In the genomic region with DNA sequence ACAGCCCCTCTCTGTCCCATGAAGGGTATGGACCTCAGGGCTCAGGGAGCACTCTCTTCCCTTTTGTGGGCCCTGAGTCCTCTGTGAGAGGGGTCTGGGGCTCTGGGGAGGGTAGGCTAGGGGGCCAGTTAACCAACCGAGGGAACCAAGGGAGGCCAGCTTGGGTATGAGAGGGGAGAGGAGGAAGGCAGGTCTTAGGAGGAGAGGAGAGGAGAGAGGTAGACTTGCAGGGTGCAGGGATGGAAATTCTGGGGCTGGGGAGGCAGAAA, we compare ENCODE assay signal across 9 cellular contexts. TPM values are rescaled to one million over a fixed set of nuclear protein-coding genes. Genes with fewer than 3 reads are reported as not detected.
DNase-seq lines count a peak whose midpoint lies in the region; ATAC-seq and TF ChIP-seq lines count a peak whose summit lies in the region.
"Had no signal": no experiment of that assay in that cellular context is flagged by ENCODE, and none has a peak within 500 bp of the region (broad histone marks: within the 10 kb centered on the region; RNA-seq: fewer than 3 reads in every experiment).

No MANE protein-coding gene starts in this region.

- peak overlapping the region; percentile 81 to 99 (median 89) for H3K4me3 Mint-ChIP-seq in naive thymus-derived CD4-positive, alpha-beta T cell

- peaks cover 3% of the 10 kb centered on the region for H3K4me1 ChIP-seq in cardiac muscle cell (ENCODE audit: low read depth)
- H3K4me1 ChIP-seq in colonic mucosa, result no peaks in the 10 kb centered on the region
- peaks cover 0 to 4% of the 10 kb centered on the region in 2 donors for H3K4me1 ChIP-seq in naive thymus-derived CD4-positive, alpha-beta T cell (ENCODE audit: control insufficient read depth in 2 of 2, insufficient read depth in 2 of 2, low read length in 2 of 2)
- peaks cover 20% of the 10 kb centered on the region for H3K4me1 ChIP-seq in vagina
- H3K4me1 ChIP-seq in Karpas-422 (ENCODE audit: low read length), result no peaks in the 10 kb centered on the region

- peaks cover 0 to 2% (median 0%) of the 10 kb centered on the region in 11 donors for H3K9me3 Mint-ChIP-seq in naive thymus-derived CD4-positive, alpha-beta T cell

- intact Hi-C loops in left cardiac atrium (cut with DNase I) (no loop called here), colonic mucosa (cut with DNase I) (no loop called here), vagina (cut with DNase I) (no loop called here)
- intact Hi-C loops in naive thymus-derived CD4-positive, alpha-beta T cell (cut with micrococcal nuclease), result no loop called here

- H4K20me1 ChIP-seq in Karpas-422 (ENCODE audit: insufficient read depth, low read depth, low read length), result no peaks in the 10 kb centered on the region

- H3K9me2 ChIP-seq in Karpas-422 (replicated peaks; ENCODE audit: insufficient read depth, low read length), result no peaks in the 10 kb centered on the region

- H3K27ac ChIP-seq in cardiac muscle cell (no peak overlapping the region), colonic mucosa (no peak overlapping the region), vagina (peak overlapping the region; percentile 70), Karpas-422 (ENCODE audit: low read length) (no peak overlapping the region)
- no peak overlapping the region for H3K27ac ChIP-seq in naive thymus-derived CD4-positive, alpha-beta T cell (ENCODE audit: low read depth, low read length)

- POLR2A ChIA-PET in naive thymus-derived CD4-positive, alpha-beta T cell (lab: Charles Lee), result interaction anchor here (1.1 kb wide), 1 partner anchor 9 kb away, joined by 3 read pairs; no protein-coding TSS in a partner anchor

- ATAC-seq in left cardiac atrium, result no peak
- peak; percentile 14 for ATAC-seq in naive thymus-derived CD4-positive, alpha-beta T cell

- H3K36me3 Mint-ChIP-seq in naive thymus-derived CD4-positive, alpha-beta T cell, result peaks cover 0 to 10% (median 4%) of the 10 kb centered on the region in 5 donors

- peak overlapping the region in 1 of 2 donors; percentile 72 for H3K9ac ChIP-seq in colonic mucosa (ENCODE audit: low read depth in 2 of 2, low read length in 2 of 2)
- H3K9ac ChIP-seq in Karpas-422 (ENCODE audit: low read length), result no peak overlapping the region

- H3K79me2 ChIP-seq in Karpas-422 (ENCODE audit: low read length), result no peaks in the 10 kb centered on the region

- CTCF ChIA-PET in naive thymus-derived CD4-positive, alpha-beta T cell (lab: Charles Lee), result no interaction called here

- peaks cover 10 to 15% (median 13%) of the 10 kb centered on the region in 7 donors for H3K4me1 Mint-ChIP-seq in naive thymus-derived CD4-positive, alpha-beta T cell

- H3K4me3 ChIP-seq in cardiac muscle cell (peak overlapping the region; percentile 65), colonic mucosa (peak overlapping the region; percentile 54), vagina (peak overlapping the region; percentile 52 to 64), Karpas-422 (ENCODE audit: low read length) (no peak overlapping the region)
- H3K4me3 ChIP-seq in naive thymus-derived CD4-positive, alpha-beta T cell (ENCODE audit: low read length), result peak overlapping the region; percentile 52

- TF ChIP-seq POLR2A in vagina (IDR thresholded peaks at IDR 0.05) (no peak), erythroblast (IDR thresholded peaks at IDR 0.05; ENCODE audit: low read length) (no peak)

- no peak overlapping the region for H2AFZ ChIP-seq in Karpas-422 (ENCODE audit: low read length)

- H3K9me3 ChIP-seq in cardiac muscle cell (ENCODE audit: low read depth) (no peaks in the 10 kb centered on the region), colonic mucosa (no peaks in the 10 kb centered on the region), vagina (no peaks in the 10 kb centered on the region), Karpas-422 (ENCODE audit: low read length) (no peaks in the 10 kb centered on the region)
- H3K9me3 ChIP-seq in naive thymus-derived CD4-positive, alpha-beta T cell (ENCODE audit: control insufficient read depth in 2 of 3, low read length in 3 of 3), result no peaks in the 10 kb centered on the region

- H3K27ac Mint-ChIP-seq in naive thymus-derived CD4-positive, alpha-beta T cell, result peak overlapping the region in 4 of 9 donors; percentile 17 to 88 (median 38)

- TF ChIP-seq CTCF in cardiac muscle cell (IDR thresholded peaks at IDR 0.05; ENCODE audit: low read depth, low read length) (no peak), colonic mucosa (IDR thresholded peaks at IDR 0.05) (no peak), vagina (IDR thresholded peaks at IDR 0.05) (no peak)

- H3K27me3 Mint-ChIP-seq in naive thymus-derived CD4-positive, alpha-beta T cell, result peaks cover 41 to 68% (median 42%) of the 10 kb centered on the region in 5 donors

- no peak overlapping the region for H3K4me2 ChIP-seq in Karpas-422 (ENCODE audit: low read depth, low read length, poor library complexity, severe bottlenecking)

- H3K36me3 ChIP-seq in cardiac muscle cell (no peaks in the 10 kb centered on the region), colonic mucosa (no peaks in the 10 kb centered on the region), vagina (no peaks in the 10 kb centered on the region), Karpas-422 (ENCODE audit: insufficient read depth, low read length) (no peaks in the 10 kb centered on the region)
- no peaks in the 10 kb centered on the region for H3K36me3 ChIP-seq in naive thymus-derived CD4-positive, alpha-beta T cell (ENCODE audit: control insufficient read depth in 2 of 3, insufficient read depth in 3 of 3, low read length in 3 of 3)

- H3K27me3 ChIP-seq in cardiac muscle cell (no peaks in the 10 kb centered on the region), colonic mucosa (peaks cover 20% of the 10 kb centered on the region), vagina (no peaks in the 10 kb centered on the region), Karpas-422 (ENCODE audit: low read length) (no peaks in the 10 kb centered on the region)
- peaks cover 11 to 23% of the 10 kb centered on the region in 2 donors for H3K27me3 ChIP-seq in naive thymus-derived CD4-positive, alpha-beta T cell (ENCODE audit: control insufficient read depth in 2 of 2, insufficient read depth in 2 of 2, low read length in 2 of 2)

- DNase-seq in cardiac muscle cell (ENCODE audit: low read depth in 1 of 2, low spot score in 1 of 2) (no peak), left cardiac atrium (no peak), colonic mucosa (no peak), vagina (ENCODE audit: extremely low spot score in 2 of 2) (no peak), COLO829 (ENCODE audit: low spot score) (no peak), Karpas-422 (no peak), erythroblast (lab: John Stamatoyannopoulos, UW) (no peak)
- no peak for DNase-seq in naive thymus-derived CD4-positive, alpha-beta T cell
- DNase-seq: activated CD4-positive, CD25-positive, alpha-beta regulatory T cell treated with anti-CD3 and anti-CD28 coated beads, Interleukin-2, amount 50 U/mL, for 72 hours had no signal

RNA-seq across cellular contexts. Expression of a gene that starts 0.7 kb away (rescaled TPM):
- total RNA-seq in cardiac muscle cell (20.3 and 23.6 TPM in 2 replicates), left cardiac atrium (1 to 10 TPM; 4.2 to 5.7 TPM), colonic mucosa (under 1 TPM; 0.59 to 0.74 TPM), vagina (2.5 TPM)
- polyA plus RNA-seq in cardiac muscle cell, result 7.2 and 8.0 TPM in 2 replicates
- not detected for total RNA-seq in naive thymus-derived CD4-positive, alpha-beta T cell
- polyA plus RNA-seq in naive thymus-derived CD4-positive, alpha-beta T cell, result not detected
- not detected in 2 replicates for total RNA-seq in Karpas-422 (2014; rRNA removed; shearing (Covaris generic); ENCODE audit: low replicate concordance)

RNA-seq across cellular contexts. Expression of a gene that starts 0.8 kb away (rescaled TPM):
- total RNA-seq in cardiac muscle cell (0.15 TPM in 1 of 2 replicates, not detected in the other), left cardiac atrium (under 1 TPM in 1 of 2 donors, not detected in 1; 0.13 TPM), colonic mucosa (not detected), vagina (not detected)
- 0.09 and 0.47 TPM in 2 replicates for polyA plus RNA-seq in cardiac muscle cell
- not detected for total RNA-seq in naive thymus-derived CD4-positive, alpha-beta T cell
- polyA plus RNA-seq in naive thymus-derived CD4-positive, alpha-beta T cell, result not detected
- total RNA-seq in Karpas-422 (2014; rRNA removed; shearing (Covaris generic); ENCODE audit: low replicate concordance), result not detected in 2 replicates

RNA-seq across cellular contexts. Expression of a gene that starts 24.2 kb away (rescaled TPM):
- total RNA-seq in cardiac muscle cell (0.07 and 0.83 TPM in 2 replicates), left cardiac atrium (1 to 10 TPM; 1.6 to 3.1 TPM), colonic mucosa (under 1 TPM; 0.20 to 0.48 TPM), vagina (not detected)
- polyA plus RNA-seq in cardiac muscle cell, result 0.23 TPM in 1 of 2 replicates, not detected in the other
- total RNA-seq in naive thymus-derived CD4-positive, alpha-beta T cell, result not detected
- not detected for polyA plus RNA-seq in naive thymus-derived CD4-positive, alpha-beta T cell
- not detected in 2 replicates for total RNA-seq in Karpas-422 (2014; rRNA removed; shearing (Covaris generic); ENCODE audit: low replicate concordance)

RNA-seq across cellular contexts. Expression of a gene that starts 50.5 kb away (rescaled TPM):
- 0.15 TPM in 1 of 2 replicates, not detected in the other for total RNA-seq in cardiac muscle cell
- 0.26 TPM in 1 of 2 replicates, not detected in the other for polyA plus RNA-seq in cardiac muscle cell
- under 1 TPM in 1 of 2 donors, not detected in 1; 0.55 TPM for total RNA-seq in left cardiac atrium
- total RNA-seq in colonic mucosa, result under 1 TPM; 0.11 to 0.20 TPM
- under 1 TPM in 1 of 5 experiments, not detected in 4; 0.58 TPM for total RNA-seq in naive thymus-derived CD4-positive, alpha-beta T cell
- polyA plus RNA-seq in naive thymus-derived CD4-positive, alpha-beta T cell, result not detected
- total RNA-seq in vagina, result not detected
- total RNA-seq in Karpas-422 (2014; rRNA removed; shearing (Covaris generic); ENCODE audit: low replicate concordance), result 0.22 TPM in 2 replicates
